Comparison of ENCODE assay signal across 8 cellular contexts in the genomic region with DNA sequence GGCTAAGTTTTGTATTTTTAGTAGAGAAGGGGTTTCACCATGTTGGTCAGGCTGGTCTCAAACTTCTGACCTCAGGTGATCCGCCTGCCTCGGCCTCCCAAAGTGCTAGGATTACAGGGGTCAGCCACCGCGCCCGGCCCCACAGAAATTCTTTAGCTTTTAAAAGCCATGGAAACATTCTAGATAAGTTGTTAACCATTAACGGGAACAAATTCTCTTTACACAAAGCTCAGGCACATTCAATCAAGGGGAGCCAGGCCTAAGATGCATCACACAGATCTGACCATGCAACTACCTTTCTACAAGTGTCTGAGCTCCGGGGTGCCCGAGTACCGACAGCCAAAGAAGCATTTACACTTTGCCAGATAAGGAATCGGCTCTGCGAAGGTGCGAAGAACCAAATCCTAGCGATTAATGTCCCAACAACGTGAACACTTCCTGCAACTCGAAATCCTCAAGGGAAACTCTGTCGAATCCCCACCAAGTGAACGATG. TPM values are rescaled to one million over a fixed set of nuclear protein-coding genes. Genes with fewer than 3 reads are reported as not detected.
DNase-seq lines count a peak whose midpoint lies in the region; ATAC-seq and TF ChIP-seq lines count a peak whose summit lies in the region.

No MANE protein-coding gene starts in this region.

- H3K4me3 Mint-ChIP-seq in central memory CD8-positive, alpha-beta T cell, result peak overlapping the region; percentile 87

- in situ Hi-C loops in ACHN (cut with HindIII; ENCODE audit: low pct_ligation_motif_present, low pct_unique_long_range_greater_than_20kb, low sequenced_read_pairs), result no loop called here

- no peaks in the 10 kb centered on the region for H3K27me3 Mint-ChIP-seq in central memory CD8-positive, alpha-beta T cell

- peaks cover 42% of the 10 kb centered on the region for H3K4me1 Mint-ChIP-seq in central memory CD8-positive, alpha-beta T cell

- no peaks in the 10 kb centered on the region for H3K9me3 Mint-ChIP-seq in central memory CD8-positive, alpha-beta T cell

- H3K27ac Mint-ChIP-seq in central memory CD8-positive, alpha-beta T cell (ENCODE audit: low read depth), result peak overlapping the region; percentile 95

- POLR2A ChIA-PET in HEK293T (lab: Yijun Ruan, JAX), result no interaction called here

- H3K36me3 ChIP-seq in HUES48 (ENCODE audit: control insufficient read depth, insufficient read depth, low read length) (peaks cover 64% of the 10 kb centered on the region), muscle layer of colon (ENCODE audit: insufficient read depth, low read length) (peaks cover 63% of the 10 kb centered on the region)

- peaks cover 3% of the 10 kb centered on the region; the same call in 1 of the 2 replicates for H3K4me1 ChIP-seq in HUES48 (ENCODE audit: control insufficient read depth, insufficient read depth, low read length)
- H3K4me1 ChIP-seq in muscle layer of colon (ENCODE audit: insufficient read depth, low read length), result peaks cover 35% of the 10 kb centered on the region

- DNase-seq in ACHN, result peak; percentile 44
- no peak for DNase-seq in central memory CD8-positive, alpha-beta T cell (ENCODE audit: low spot score in 2 of 2)
- DNase-seq in left colon, result no peak
- DNase-seq in NOMO-1 treated with dmso at 0.1 percent for 144 hours (lab: John Stamatoyannopoulos, UW; ENCODE audit: unreplicated experiment), result no peak
- DNase-seq in HEK293T (ENCODE audit: extremely low spot score), result no peak
- no peak for DNase-seq in NCI-H2196 (lab: John Stamatoyannopoulos, UW; ENCODE audit: unreplicated experiment)

- ATAC-seq in central memory CD8-positive, alpha-beta T cell (replicated peaks; ENCODE audit: extremely low read depth, poor library complexity, severe bottlenecking), result no peak
- no peak for ATAC-seq in left colon

- H3K27me3 ChIP-seq in HUES48 (ENCODE audit: control insufficient read depth, insufficient read depth, low read length), result no peaks in the 10 kb centered on the region
- no peaks in the 10 kb centered on the region for H3K27me3 ChIP-seq in muscle layer of colon (ENCODE audit: control insufficient read depth in 1 of 2, insufficient read depth in 2 of 2, low read length in 2 of 2)

- peak overlapping the region; percentile 95 for H3K4me3 ChIP-seq in HUES48 (ENCODE audit: low read depth, low read length)
- peak overlapping the region; percentile 94 to 96 for H3K4me3 ChIP-seq in muscle layer of colon (ENCODE audit: low read depth in 1 of 2, low read length in 2 of 2)

- peak overlapping the region; percentile 93 for H3K9ac ChIP-seq in HUES48 (ENCODE audit: low read depth, low read length)
- peak overlapping the region; percentile 74 for H3K9ac ChIP-seq in muscle layer of colon (ENCODE audit: low read length)

- intact Hi-C loops in left colon (cut with DNase I, micrococcal nuclease), result no loop called here

- H3K27ac ChIP-seq in HUES48 (ENCODE audit: low read depth, low read length) (peak overlapping the region; percentile 90), muscle layer of colon (ENCODE audit: low read depth, low read length) (peak overlapping the region; percentile 87)

- CTCF ChIA-PET in HEK293T (lab: Yijun Ruan, JAX), result interaction anchor here (0.6 to 1.2 kb wide), 2 partner anchors 21 to 451 kb away, joined by 3 read pairs; no protein-coding TSS in a partner anchor

- no peaks in the 10 kb centered on the region for H3K9me3 ChIP-seq in HUES48 (ENCODE audit: control insufficient read depth, insufficient read depth, low read length)
- no peaks in the 10 kb centered on the region for H3K9me3 ChIP-seq in muscle layer of colon (ENCODE audit: low read length)

- peaks cover 29% of the 10 kb centered on the region for H3K36me3 Mint-ChIP-seq in central memory CD8-positive, alpha-beta T cell (ENCODE audit: insufficient read depth)

TF ChIP-seq in HEK293T, 16 proteins besides CTCF, POLR2A, EP300 and RAD21:
- TF ChIP-seq FOXA1 (IDR thresholded peaks at IDR 0.05) (no peak), ARNT (IDR thresholded peaks at IDR 0.05) (no peak), CTBP1 (IDR thresholded peaks at IDR 0.05; ENCODE audit: borderline replicate concordance) (no peak)

RNA-seq across cellular contexts. Expression of a gene that starts 1.0 kb away (rescaled TPM):
- total RNA-seq in left colon, result 10 to 100 TPM; 31.2 to 31.3 TPM

RNA-seq across cellular contexts. Expression of a gene that starts 1.2 kb away (rescaled TPM):
- 1,000 to 10,000 TPM; 1,115 to 1,368 TPM for total RNA-seq in left colon

RNA-seq across cellular contexts. Expression of a gene that starts 47.4 kb away (rescaled TPM):
- 1 to 10 TPM in 1 of 2 donors, under 1 TPM in 1; 0.52 to 1.6 TPM for total RNA-seq in left colon
